27 cellular contexts compared by ENCODE assay signal in genomic region chr12:70826156-70826555, GRCh38.
"Had no signal": no experiment of that assay in that cellular context is flagged by ENCODE, and none has a peak within 500 bp of the region (broad histone marks: within the 10 kb centered on the region; RNA-seq: fewer than 3 reads in every experiment).

No MANE protein-coding gene starts in this region.

- H3K9me3 ChIP-seq: ascending aorta, Peyer's patch, SJSA1, SK-N-SH had no signal

- H3K4me1 ChIP-seq: ascending aorta, SJSA1 had no signal

- DNase-seq: activated CD4-positive, alpha-beta T cell treated with anti-CD3 and anti-CD28 coated beads for 36 hours; activated CD4-positive, alpha-beta T cell treated with anti-CD3 and anti-CD28 coated beads, Interleukin-2, amount 10 ng/mL, durations not matched to agents 7 days and 5 days; activated CD4-positive, alpha-beta T cell treated with anti-CD3 and anti-CD28 coated beads, Interleukin-2, amount 50 U/mL, for 48 hours; activated CD8-positive, alpha-beta T cell treated with anti-CD3 and anti-CD28 coated beads, Interleukin-2, amount 10 ng/mL, durations not matched to agents 7 days and 5 days; activated gamma-delta T cell; activated naive CD4-positive, alpha-beta T cell treated with Interleukin-2 at 50 U/mL for 16 hours; activated naive CD8-positive, alpha-beta T cell treated with anti-CD3 and anti-CD28 coated beads, Interleukin-2, amount 10 ng/mL, durations not matched to agents 7 days and 5 days; activated T-cell treated with anti-CD3 and anti-CD28 coated beads, Interleukin-2, amount 50 U/mL, for 24 hours; amygdala; NCI-H1105; NCI-H1436 treated with DMSO at 0.1 percent for 48 hours; NCI-H1694 treated with DMSO at 0.1 percent for 48 hours; NCI-H2029; NCI-H2171 treated with DMSO at 0.1 percent for 48 hours; NCI-H345; NCI-H524 treated with DMSO at 0.1 percent for 48 hours; NK-92 treated with Interleukin-12 subunit alpha and Interleukin-12 subunit beta, amount 100 ng/mL, for 24 hours; PC-3; Peyer's patch; RPMI8226; SHP77 treated with DMSO at 0.1 percent for 48 hours; SK-N-SH had no signal

- H3K27me3 ChIP-seq: ascending aorta, cardiac muscle cell, Peyer's patch, SJSA1 had no signal

- H3K4me3 ChIP-seq: ascending aorta, cardiac muscle cell, Peyer's patch, SJSA1 had no signal

- FAIRE-seq: TTC549 had no signal

- ATAC-seq: activated CD4-positive, alpha-beta T cell treated with anti-CD3 and anti-CD28 coated beads for 36 hours; activated CD4-positive, CD25-positive, alpha-beta regulatory T cell treated with anti-CD3 and anti-CD28 coated beads, Interleukin-2, amount 50 U/mL, for 24 hours; activated CD8-positive, alpha-beta T cell treated with anti-CD3 and anti-CD28 coated beads, Interleukin-2, amount 10 ng/mL, durations not matched to agents 7 days and 5 days; PC-3 had no signal

- H3K36me3 ChIP-seq: ascending aorta, cardiac muscle cell, Peyer's patch, SJSA1 had no signal

- H3K27ac ChIP-seq: ascending aorta, cardiac muscle cell, Peyer's patch, SJSA1 had no signal
